ENCODE assay signal across 1 cellular context in the genomic region with DNA sequence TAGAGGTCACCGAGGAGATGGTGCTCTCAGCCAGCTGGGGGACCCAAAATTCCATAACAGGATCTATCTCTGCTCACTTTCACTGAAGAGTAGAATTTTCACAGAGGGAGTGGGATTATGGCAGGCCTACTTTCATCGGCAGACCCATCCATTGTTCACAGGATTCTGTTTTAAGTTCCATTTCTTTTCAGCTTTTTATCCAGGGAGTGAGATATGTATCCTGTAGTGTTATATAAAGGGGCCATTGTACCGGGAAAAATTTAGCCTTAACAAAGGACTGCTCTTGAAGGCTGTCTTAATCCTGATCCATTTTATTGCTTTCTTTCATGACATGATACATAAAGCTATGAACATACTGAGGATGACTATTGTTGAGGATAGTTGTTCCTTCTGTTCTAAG.
TF ChIP-seq lines count a peak whose summit lies in the region.

No MANE protein-coding gene starts in this region.

TF ChIP-seq in H1, 55 proteins besides CTCF, POLR2A, EP300 and RAD21:
- TF ChIP-seq, protein P1, sequence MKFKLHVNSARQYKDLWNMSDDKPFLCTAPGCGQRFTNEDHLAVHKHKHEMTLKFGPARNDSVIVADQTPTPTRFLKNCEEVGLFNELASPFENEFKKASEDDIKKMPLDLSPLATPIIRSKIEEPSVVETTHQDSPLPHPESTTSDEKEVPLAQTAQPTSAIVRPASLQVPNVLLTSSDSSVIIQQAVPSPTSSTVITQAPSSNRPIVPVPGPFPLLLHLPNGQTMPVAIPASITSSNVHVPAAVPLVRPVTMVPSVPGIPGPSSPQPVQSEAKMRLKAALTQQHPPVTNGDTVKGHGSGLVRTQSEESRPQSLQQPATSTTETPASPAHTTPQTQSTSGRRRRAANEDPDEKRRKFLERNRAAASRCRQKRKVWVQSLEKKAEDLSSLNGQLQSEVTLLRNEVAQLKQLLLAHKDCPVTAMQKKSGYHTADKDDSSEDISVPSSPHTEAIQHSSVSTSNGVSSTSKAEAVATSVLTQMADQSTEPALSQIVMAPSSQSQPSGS (IDR thresholded peaks at IDR 0.05; ENCODE audit: low read length) = no peak
- TF ChIP-seq POU5F1 (IDR thresholded peaks at IDR 0.05; ENCODE audit: low read depth, low read length) = no peak
- no peak for TF ChIP-seq RNF2 (IDR thresholded peaks at IDR 0.05; ENCODE audit: borderline replicate concordance, low read depth, low read length, missing control alignments, poor library complexity, severe bottlenecking)
- TF ChIP-seq EGR1 (IDR thresholded peaks at IDR 0.05; ENCODE audit: borderline replicate concordance, low read depth, low read length) = no peak
- no peak for TF ChIP-seq ASH2L (IDR thresholded peaks at IDR 0.05; ENCODE audit: low read length)
- TF ChIP-seq, protein P2, sequence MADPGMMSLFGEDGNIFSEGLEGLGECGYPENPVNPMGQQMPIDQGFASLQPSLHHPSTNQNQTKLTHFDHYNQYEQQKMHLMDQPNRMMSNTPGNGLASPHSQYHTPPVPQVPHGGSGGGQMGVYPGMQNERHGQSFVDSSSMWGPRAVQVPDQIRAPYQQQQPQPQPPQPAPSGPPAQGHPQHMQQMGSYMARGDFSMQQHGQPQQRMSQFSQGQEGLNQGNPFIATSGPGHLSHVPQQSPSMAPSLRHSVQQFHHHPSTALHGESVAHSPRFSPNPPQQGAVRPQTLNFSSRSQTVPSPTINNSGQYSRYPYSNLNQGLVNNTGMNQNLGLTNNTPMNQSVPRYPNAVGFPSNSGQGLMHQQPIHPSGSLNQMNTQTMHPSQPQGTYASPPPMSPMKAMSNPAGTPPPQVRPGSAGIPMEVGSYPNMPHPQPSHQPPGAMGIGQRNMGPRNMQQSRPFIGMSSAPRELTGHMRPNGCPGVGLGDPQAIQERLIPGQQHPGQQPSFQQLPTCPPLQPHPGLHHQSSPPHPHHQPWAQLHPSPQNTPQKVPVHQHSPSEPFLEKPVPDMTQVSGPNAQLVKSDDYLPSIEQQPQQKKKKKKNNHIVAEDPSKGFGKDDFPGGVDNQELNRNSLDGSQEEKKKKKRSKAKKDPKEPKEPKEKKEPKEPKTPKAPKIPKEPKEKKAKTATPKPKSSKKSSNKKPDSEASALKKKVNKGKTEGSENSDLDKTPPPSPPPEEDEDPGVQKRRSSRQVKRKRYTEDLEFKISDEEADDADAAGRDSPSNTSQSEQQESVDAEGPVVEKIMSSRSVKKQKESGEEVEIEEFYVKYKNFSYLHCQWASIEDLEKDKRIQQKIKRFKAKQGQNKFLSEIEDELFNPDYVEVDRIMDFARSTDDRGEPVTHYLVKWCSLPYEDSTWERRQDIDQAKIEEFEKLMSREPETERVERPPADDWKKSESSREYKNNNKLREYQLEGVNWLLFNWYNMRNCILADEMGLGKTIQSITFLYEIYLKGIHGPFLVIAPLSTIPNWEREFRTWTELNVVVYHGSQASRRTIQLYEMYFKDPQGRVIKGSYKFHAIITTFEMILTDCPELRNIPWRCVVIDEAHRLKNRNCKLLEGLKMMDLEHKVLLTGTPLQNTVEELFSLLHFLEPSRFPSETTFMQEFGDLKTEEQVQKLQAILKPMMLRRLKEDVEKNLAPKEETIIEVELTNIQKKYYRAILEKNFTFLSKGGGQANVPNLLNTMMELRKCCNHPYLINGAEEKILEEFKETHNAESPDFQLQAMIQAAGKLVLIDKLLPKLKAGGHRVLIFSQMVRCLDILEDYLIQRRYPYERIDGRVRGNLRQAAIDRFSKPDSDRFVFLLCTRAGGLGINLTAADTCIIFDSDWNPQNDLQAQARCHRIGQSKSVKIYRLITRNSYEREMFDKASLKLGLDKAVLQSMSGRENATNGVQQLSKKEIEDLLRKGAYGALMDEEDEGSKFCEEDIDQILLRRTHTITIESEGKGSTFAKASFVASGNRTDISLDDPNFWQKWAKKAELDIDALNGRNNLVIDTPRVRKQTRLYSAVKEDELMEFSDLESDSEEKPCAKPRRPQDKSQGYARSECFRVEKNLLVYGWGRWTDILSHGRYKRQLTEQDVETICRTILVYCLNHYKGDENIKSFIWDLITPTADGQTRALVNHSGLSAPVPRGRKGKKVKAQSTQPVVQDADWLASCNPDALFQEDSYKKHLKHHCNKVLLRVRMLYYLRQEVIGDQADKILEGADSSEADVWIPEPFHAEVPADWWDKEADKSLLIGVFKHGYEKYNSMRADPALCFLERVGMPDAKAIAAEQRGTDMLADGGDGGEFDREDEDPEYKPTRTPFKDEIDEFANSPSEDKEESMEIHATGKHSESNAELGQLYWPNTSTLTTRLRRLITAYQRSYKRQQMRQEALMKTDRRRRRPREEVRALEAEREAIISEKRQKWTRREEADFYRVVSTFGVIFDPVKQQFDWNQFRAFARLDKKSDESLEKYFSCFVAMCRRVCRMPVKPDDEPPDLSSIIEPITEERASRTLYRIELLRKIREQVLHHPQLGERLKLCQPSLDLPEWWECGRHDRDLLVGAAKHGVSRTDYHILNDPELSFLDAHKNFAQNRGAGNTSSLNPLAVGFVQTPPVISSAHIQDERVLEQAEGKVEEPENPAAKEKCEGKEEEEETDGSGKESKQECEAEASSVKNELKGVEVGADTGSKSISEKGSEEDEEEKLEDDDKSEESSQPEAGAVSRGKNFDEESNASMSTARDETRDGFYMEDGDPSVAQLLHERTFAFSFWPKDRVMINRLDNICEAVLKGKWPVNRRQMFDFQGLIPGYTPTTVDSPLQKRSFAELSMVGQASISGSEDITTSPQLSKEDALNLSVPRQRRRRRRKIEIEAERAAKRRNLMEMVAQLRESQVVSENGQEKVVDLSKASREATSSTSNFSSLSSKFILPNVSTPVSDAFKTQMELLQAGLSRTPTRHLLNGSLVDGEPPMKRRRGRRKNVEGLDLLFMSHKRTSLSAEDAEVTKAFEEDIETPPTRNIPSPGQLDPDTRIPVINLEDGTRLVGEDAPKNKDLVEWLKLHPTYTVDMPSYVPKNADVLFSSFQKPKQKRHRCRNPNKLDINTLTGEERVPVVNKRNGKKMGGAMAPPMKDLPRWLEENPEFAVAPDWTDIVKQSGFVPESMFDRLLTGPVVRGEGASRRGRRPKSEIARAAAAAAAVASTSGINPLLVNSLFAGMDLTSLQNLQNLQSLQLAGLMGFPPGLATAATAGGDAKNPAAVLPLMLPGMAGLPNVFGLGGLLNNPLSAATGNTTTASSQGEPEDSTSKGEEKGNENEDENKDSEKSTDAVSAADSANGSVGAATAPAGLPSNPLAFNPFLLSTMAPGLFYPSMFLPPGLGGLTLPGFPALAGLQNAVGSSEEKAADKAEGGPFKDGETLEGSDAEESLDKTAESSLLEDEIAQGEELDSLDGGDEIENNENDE (IDR thresholded peaks at IDR 0.05; ENCODE audit: insufficient replicate concordance, low read length) = no peak
- TF ChIP-seq MAFK (IDR thresholded peaks at IDR 0.05; ENCODE audit: low read depth, low read length) = no peak
- no peak for TF ChIP-seq CBX8 (IDR thresholded peaks at IDR 0.05; ENCODE audit: borderline replicate concordance, low read depth, low read length)
- TF ChIP-seq JUND (IDR thresholded peaks at IDR 0.05; ENCODE audit: low read length) = no peak
- no peak for TF ChIP-seq KDM1A (IDR thresholded peaks at IDR 0.05; ENCODE audit: borderline replicate concordance, low read length)
